23 cellular contexts compared by ENCODE assay signal in the genomic region with DNA sequence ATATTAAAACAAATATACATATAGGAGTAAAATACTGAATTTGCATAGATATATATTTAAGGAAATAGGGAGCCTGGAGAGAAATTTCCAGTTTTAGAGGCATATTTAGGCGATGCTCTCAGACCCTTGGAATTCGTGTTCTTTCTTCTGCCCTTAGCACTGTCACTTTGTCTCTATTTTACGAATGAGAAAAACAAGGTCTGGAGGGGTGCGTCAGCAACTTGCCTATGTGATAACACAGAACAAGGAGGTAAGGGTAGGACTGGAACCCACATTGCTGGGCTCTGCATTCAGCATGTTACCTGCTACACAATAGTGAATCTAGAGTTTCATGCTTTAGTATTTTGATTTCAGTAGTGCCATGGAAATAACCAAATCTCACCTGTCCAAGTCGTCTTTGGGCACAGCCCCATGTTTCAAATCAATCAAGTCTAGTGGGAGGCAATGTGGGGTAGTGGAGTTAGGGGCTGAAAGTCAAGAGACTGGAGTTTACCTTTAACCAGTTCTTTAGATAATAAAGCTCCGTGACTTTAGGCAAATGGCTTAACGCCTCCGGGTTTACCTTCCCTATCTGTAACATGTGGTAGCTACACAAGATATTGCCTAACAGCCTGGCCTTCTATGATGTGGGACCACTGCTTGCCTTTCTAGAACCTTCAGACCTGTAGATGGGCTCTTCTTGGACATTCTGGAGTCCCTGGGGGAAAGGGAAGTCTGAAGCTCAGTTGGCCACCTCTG.
"Had no signal": no experiment of that assay in that cellular context is flagged by ENCODE, and none has a peak within 500 bp of the region (broad histone marks: within the 10 kb centered on the region; RNA-seq: fewer than 3 reads in every experiment).

No MANE protein-coding gene starts in this region.

- H3K36me3 ChIP-seq: adrenal gland, SJCRH30 had no signal

- H3K27ac ChIP-seq: adrenal gland, SJCRH30 had no signal

- H3K27me3 ChIP-seq: adrenal gland, SJCRH30 had no signal

- DNase-seq: activated B cell treated with CpG ODN at 0.5 μM for 24 hours; activated CD4-positive, alpha-beta T cell treated with anti-CD3 and anti-CD28 coated beads for 1 hour; activated CD4-positive, alpha-beta T cell treated with anti-CD3 and anti-CD28 coated beads, Interleukin-2, amount 50 U/mL, for 1 hour; activated CD8-positive, alpha-beta memory T cell treated with anti-CD3 and anti-CD28 coated beads, Interleukin-2, amount 50 U/mL, for 4 hours; activated naive CD4-positive, alpha-beta T cell treated with anti-CD3 and anti-CD28 coated beads, Interleukin-2, amount 50 U/mL, for 16 hours; activated naive CD8-positive, alpha-beta T cell treated with anti-CD3 and anti-CD28 coated beads, Interleukin-2, amount 10 ng/mL, durations not matched to agents 7 days and 5 days; activated T-cell treated with anti-CD3 and anti-CD28 coated beads, Interleukin-2, amount 50 U/mL, for 1 hour; anterior cingulate cortex; cerebellar nuclear complex; NCI-H1092; NCI-H1417; NCI-H1694; NCI-H2029; NCI-H2107; NCI-H2171 treated with DMSO at 0.1 percent for 48 hours; NCI-H226; NCI-H82; RPMI8226; SJCRH30; T-helper 9 cell had no signal

- ATAC-seq: Panc1, SK-N-SH treated with all-trans-retinoic acid at 6 μM for 48 hours had no signal

- H3K4me3 ChIP-seq: adrenal gland, SJCRH30 had no signal

- H3K9me3 ChIP-seq: adrenal gland, SJCRH30 had no signal
